ENCODE assay signal across 10 cellular contexts in genomic region chr1:965526-966134, GRCh38. TPM values are rescaled to one million over a fixed set of nuclear protein-coding genes. Genes with fewer than 3 reads are reported as not detected.
DNase-seq lines count a peak whose midpoint lies in the region; ATAC-seq and TF ChIP-seq lines count a peak whose summit lies in the region.
"Had no signal": no experiment of that assay in that cellular context is flagged by ENCODE, and none has a peak within 500 bp of the region (broad histone marks: within the 10 kb centered on the region; RNA-seq: fewer than 3 reads in every experiment).

No MANE protein-coding gene starts in this region.

- H3K9me3 Mint-ChIP-seq in activated CD4-positive, alpha-beta memory T cell treated with anti-CD3 and anti-CD28 coated beads, Interleukin-2, amount 10 ng/mL, durations not matched to agents 7 days and 5 days = peaks cover 7% of the 10 kb centered on the region
- H3K9me3 Mint-ChIP-seq in neural crest cell = no peaks in the 10 kb centered on the region

- CTCF ChIA-PET in HEK293 (lab: Yijun Ruan, JAX) = interaction anchor here (1.0 to 1.4 kb wide), 2 partner anchors 19 to 36 kb away, joined by 3 to 9 read pairs; no protein-coding TSS in a partner anchor
- CTCF ChIA-PET in activated CD4-positive, alpha-beta memory T cell treated with anti-CD3 and anti-CD28 coated beads, Interleukin-2, amount 10 ng/mL, durations not matched to agents 7 days and 5 days (lab: Charles Lee) = interaction anchor here (2.4 kb wide), 1 partner anchor 98 kb away, joined by 7 read pairs; no protein-coding TSS in a partner anchor

- no peaks in the 10 kb centered on the region for H3K9me3 ChIP-seq in HEK293 (ENCODE audit: control insufficient read depth, insufficient read depth, low read depth, low read length)
- H3K9me3 ChIP-seq: gastrocnemius medialis had no signal

- H3K27ac ChIP-seq in HEK293 (ENCODE audit: extremely low read depth, low read depth, low read length) = no peak overlapping the region

- H3K4me3 ChIP-seq in HEK293 (ENCODE audit: low read depth, low read length) = no peak overlapping the region

- H3K36me3 Mint-ChIP-seq in activated CD4-positive, alpha-beta memory T cell treated with anti-CD3 and anti-CD28 coated beads, Interleukin-2, amount 10 ng/mL, durations not matched to agents 7 days and 5 days (ENCODE audit: low read depth) = peaks cover 14% of the 10 kb centered on the region
- no peaks in the 10 kb centered on the region for H3K36me3 Mint-ChIP-seq in neural crest cell (ENCODE audit: low read depth)

- no peak for TF ChIP-seq CTCF in HEK293 (tag by site-specific recombination; IDR thresholded peaks at IDR 0.05)
- TF ChIP-seq CTCF in neural crest cell (conservative IDR thresholded peaks at IDR 0.05) = no peak

- peak overlapping the region; percentile 57 for H3K4me3 Mint-ChIP-seq in activated CD4-positive, alpha-beta memory T cell treated with anti-CD3 and anti-CD28 coated beads, Interleukin-2, amount 10 ng/mL, durations not matched to agents 7 days and 5 days
- H3K4me3 Mint-ChIP-seq in neural crest cell = peak overlapping the region; percentile 31

- peaks cover 0 to 38% of the 10 kb centered on the region in 2 experiments; a peak in 1 of 3 replicates for H3K36me3 ChIP-seq in HEK293 (ENCODE audit: control insufficient read depth in 2 of 2, insufficient read depth in 1 of 2, low read length in 2 of 2)

- peaks cover 25% of the 10 kb centered on the region for H3K4me1 Mint-ChIP-seq in activated CD4-positive, alpha-beta memory T cell treated with anti-CD3 and anti-CD28 coated beads, Interleukin-2, amount 10 ng/mL, durations not matched to agents 7 days and 5 days
- no peaks in the 10 kb centered on the region for H3K4me1 Mint-ChIP-seq in neural crest cell

- no peak for ATAC-seq in HG02678 (IDR thresholded peaks at IDR 0.05; ENCODE audit: unreplicated experiment)

- H3K4me1 ChIP-seq in HEK293 (ENCODE audit: control insufficient read depth, insufficient read depth, low read length) = peaks cover 5% of the 10 kb centered on the region

- H3K27ac Mint-ChIP-seq in activated CD4-positive, alpha-beta memory T cell treated with anti-CD3 and anti-CD28 coated beads, Interleukin-2, amount 10 ng/mL, durations not matched to agents 7 days and 5 days = peak overlapping the region; percentile 74
- no peak overlapping the region for H3K27ac Mint-ChIP-seq in neural crest cell (ENCODE audit: unreplicated experiment)

- peaks cover 8% of the 10 kb centered on the region for H3K27me3 Mint-ChIP-seq in activated CD4-positive, alpha-beta memory T cell treated with anti-CD3 and anti-CD28 coated beads, Interleukin-2, amount 10 ng/mL, durations not matched to agents 7 days and 5 days
- peaks cover 46% of the 10 kb centered on the region for H3K27me3 Mint-ChIP-seq in neural crest cell (ENCODE audit: low read depth)

- no peak for DNase-seq in activated CD4-positive, alpha-beta memory T cell treated with anti-CD3 and anti-CD28 coated beads, Interleukin-2, amount 10 ng/mL, durations not matched to agents 7 days and 5 days
- no peak for DNase-seq in neural crest cell (ENCODE audit: low read depth, low spot score)
- DNase-seq in COR-L47 (lab: John Stamatoyannopoulos, UW) = no peak
- DNase-seq in NCI-H187 (lab: John Stamatoyannopoulos, UW) = no peak
- DNase-seq: anterior cingulate cortex; NCI-H774; stimulated activated CD4-positive, alpha-beta T cell treated with anti-CD3 and anti-CD28 coated beads, Interleukin-1b, Interleukin-23, amount 100 ng/mL, for 48 hours had no signal

- POLR2A ChIA-PET in HEK293 (lab: Yijun Ruan, JAX) = no interaction called here
- POLR2A ChIA-PET in activated CD4-positive, alpha-beta memory T cell treated with anti-CD3 and anti-CD28 coated beads, Interleukin-2, amount 10 ng/mL, durations not matched to agents 7 days and 5 days (lab: Charles Lee) = no interaction called here

TF ChIP-seq in HEK293, 187 proteins besides CTCF, POLR2A, EP300 and RAD21:
- TF ChIP-seq BCL11A (tag by site-specific recombination; IDR thresholded peaks at IDR 0.05; ENCODE audit: low read depth) (peak; percentile 7; the same call in 1 of the 2 replicates), ZBTB7A (tag by site-specific recombination; IDR thresholded peaks at IDR 0.05; ENCODE audit: low read depth) (no peak), ZNF223 (tag by site-specific recombination; IDR thresholded peaks at IDR 0.05) (0 out of 2 replicates have a peak, but pooled peaks have one; percentile 15), HOXC10 (CRISPR knock-in tag; IDR thresholded peaks at IDR 0.05) (0 out of 2 replicates have a peak, but pooled peaks have one; percentile 5), ZBTB17 (tag by site-specific recombination; IDR thresholded peaks at IDR 0.05) (no peak), ZNF777 (tag by site-specific recombination; IDR thresholded peaks at IDR 0.05; ENCODE audit: borderline replicate concordance) (no peak), ZNF391 (tag by site-specific recombination; IDR thresholded peaks at IDR 0.05; ENCODE audit: borderline replicate concordance, low read depth) (no peak), ZNF600 (tag by site-specific recombination; IDR thresholded peaks at IDR 0.05) (peak; percentile 70; the same call in 1 of the 2 replicates), ZNF664 (tag by site-specific recombination; IDR thresholded peaks at IDR 0.05) (no peak), ZNF341 (tag by site-specific recombination; IDR thresholded peaks at IDR 0.05; ENCODE audit: low read depth) (no peak)

RNA-seq across cellular contexts. Expression of gene PLEKHN1, which starts 0.7 kb away (rescaled TPM):
- 1 to 10 TPM; 7.6 to 8.2 TPM for total RNA-seq in activated CD4-positive, alpha-beta memory T cell treated with anti-CD3 and anti-CD28 coated beads, Interleukin-2, amount 10 ng/mL, durations not matched to agents 7 days and 5 days
- not detected in 2 replicates for total RNA-seq in neural crest cell

RNA-seq across cellular contexts. Expression of gene KLHL17, which starts 5.2 kb away (rescaled TPM):
- total RNA-seq in activated CD4-positive, alpha-beta memory T cell treated with anti-CD3 and anti-CD28 coated beads, Interleukin-2, amount 10 ng/mL, durations not matched to agents 7 days and 5 days = 10 to 100 TPM; 28.6 to 31.7 TPM
- 41.5 and 43.9 TPM in 2 replicates for total RNA-seq in neural crest cell

RNA-seq across cellular contexts. Expression of gene NOC2L, which starts 6.6 kb away (rescaled TPM):
- total RNA-seq in activated CD4-positive, alpha-beta memory T cell treated with anti-CD3 and anti-CD28 coated beads, Interleukin-2, amount 10 ng/mL, durations not matched to agents 7 days and 5 days = 10 to 100 TPM; 58.2 to 58.4 TPM
- total RNA-seq in neural crest cell = 95.4 and 106 TPM in 2 replicates

RNA-seq across cellular contexts. Expression of gene PERM1, which starts 16.3 kb away (rescaled TPM):
- total RNA-seq in activated CD4-positive, alpha-beta memory T cell treated with anti-CD3 and anti-CD28 coated beads, Interleukin-2, amount 10 ng/mL, durations not matched to agents 7 days and 5 days = not detected
- 0.11 TPM in 1 of 2 replicates, not detected in the other for total RNA-seq in neural crest cell

RNA-seq across cellular contexts. Expression of gene HES4, which starts 34.3 kb away (rescaled TPM):
- under 1 TPM in 1 of 2 experiments, not detected in 1; 0.23 TPM for total RNA-seq in activated CD4-positive, alpha-beta memory T cell treated with anti-CD3 and anti-CD28 coated beads, Interleukin-2, amount 10 ng/mL, durations not matched to agents 7 days and 5 days
- total RNA-seq in neural crest cell = 35.7 and 38.0 TPM in 2 replicates
